8 cellular contexts compared by ENCODE assay signal in the genomic region with DNA sequence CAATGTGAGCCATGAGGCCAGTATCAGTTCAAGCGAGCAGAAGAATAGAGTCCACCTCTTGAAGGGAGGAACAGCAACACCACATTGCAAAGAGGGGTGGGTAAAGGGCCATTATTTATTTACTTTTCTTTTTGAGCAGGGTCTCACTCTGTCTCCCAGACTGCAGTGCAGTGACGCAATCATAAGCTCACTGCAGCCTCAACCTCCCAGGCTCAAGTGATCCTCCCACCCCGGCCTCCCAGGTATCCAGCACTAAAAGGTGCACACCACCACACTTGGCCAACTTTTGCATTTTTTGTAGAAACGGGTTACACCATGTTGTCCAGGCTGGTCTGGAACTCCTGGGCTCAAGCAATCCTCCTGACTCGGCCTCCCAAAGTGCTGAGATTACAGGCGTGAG.
"Had no signal": no experiment of that assay in that cellular context is flagged by ENCODE, and none has a peak within 500 bp of the region (broad histone marks: within the 10 kb centered on the region; RNA-seq: fewer than 3 reads in every experiment).

No MANE protein-coding gene starts in this region.

- H2AFZ ChIP-seq: GM23338 had no signal

- H3K4me3 Mint-ChIP-seq: GM23338, H9 had no signal

- H3K27ac Mint-ChIP-seq: GM23338, H9 had no signal

- FAIRE-seq: H1, H54, HTR-8/SVneo, K562 had no signal

- H3K4me1 Mint-ChIP-seq: GM23338, H9 had no signal

- DNase-seq: H9, HCEC 1CT, KG1 had no signal

- ATAC-seq: GM23338, K562 had no signal

- H3K4me2 ChIP-seq: GM23338 had no signal

- H3K4me3 ChIP-seq: GM23338, K562 had no signal
